In genomic region chr9:128903871-128904371, GRCh38 we compare ENCODE assay signal across 12 cellular contexts. TPM values are rescaled to one million over a fixed set of nuclear protein-coding genes. Genes with fewer than 3 reads are reported as not detected.
DNase-seq lines count a peak whose midpoint lies in the region; ATAC-seq and TF ChIP-seq lines count a peak whose summit lies in the region.
"Had no signal": no experiment of that assay in that cellular context is flagged by ENCODE, and none has a peak within 500 bp of the region (broad histone marks: within the 10 kb centered on the region; RNA-seq: fewer than 3 reads in every experiment).

No MANE protein-coding gene starts in this region.

- intact Hi-C loops in activated CD8-positive, alpha-beta T cell treated with anti-CD3 and anti-CD28 coated beads for 36 hours (cut with micrococcal nuclease), result no loop called here
- intact Hi-C loops in vagina (cut with DNase I), result no loop called here

- no peaks in the 10 kb centered on the region for H3K27me3 Mint-ChIP-seq in stimulated activated naive CD8-positive, alpha-beta T cell treated with anti-CD3 and anti-CD28 coated beads, Interleukin-15, Interleukin-2, amounts not matched to agents 100 ng/mL and 50 ng/mL, for 24 hours
- H3K27me3 Mint-ChIP-seq in stimulated activated naive CD8-positive, alpha-beta T cell treated with anti-CD3 and anti-CD28 coated beads, Interleukin-15, amount 100 ng/mL, for 72 hours, result no peaks in the 10 kb centered on the region
- H3K27me3 Mint-ChIP-seq in activated CD8-positive, alpha-beta T cell treated with anti-CD3 and anti-CD28 coated beads for 36 hours, result no peaks in the 10 kb centered on the region

- H3K4me1 ChIP-seq in vagina (peaks cover 58% of the 10 kb centered on the region), gastroesophageal sphincter (peaks cover 0 to 40% (median 5%) of the 10 kb centered on the region in 3 donors)

- no peaks in the 10 kb centered on the region for H3K27me3 ChIP-seq in vagina
- no peaks in the 10 kb centered on the region for H3K27me3 ChIP-seq in gastroesophageal sphincter
- H3K27me3 ChIP-seq: cardiac muscle cell had no signal

- CTCF ChIA-PET in activated CD8-positive, alpha-beta T cell treated with anti-CD3 and anti-CD28 coated beads for 36 hours (lab: Charles Lee), result interaction anchor here (1.0 kb wide), 1 partner anchor 24 kb away, joined by 3 read pairs; no protein-coding TSS in a partner anchor

- TF ChIP-seq CTCF in activated CD8-positive, alpha-beta T cell treated with anti-CD3 and anti-CD28 coated beads for 36 hours (IDR thresholded peaks at IDR 0.05), result no peak
- TF ChIP-seq CTCF in vagina (IDR thresholded peaks at IDR 0.05), result no peak
- TF ChIP-seq CTCF in gastroesophageal sphincter (IDR thresholded peaks at IDR 0.05), result no peak

- peak overlapping the region; percentile 94 for H3K27ac ChIP-seq in vagina
- peak overlapping the region in 2 of 4 donors; percentile 26 to 59 for H3K27ac ChIP-seq in gastroesophageal sphincter
- H3K27ac ChIP-seq: cardiac muscle cell had no signal

- POLR2A ChIA-PET in activated CD8-positive, alpha-beta T cell treated with anti-CD3 and anti-CD28 coated beads for 36 hours (lab: Charles Lee), result interaction anchor here (0.6 kb wide), 1 partner anchor 247 kb away, joined by 3 read pairs; the partner anchor contains the start of gene DYNC2I2

- H3K9me3 ChIP-seq in vagina (no peaks in the 10 kb centered on the region), gastroesophageal sphincter (no peaks in the 10 kb centered on the region)

- H3K27ac Mint-ChIP-seq in stimulated activated naive CD8-positive, alpha-beta T cell treated with anti-CD3 and anti-CD28 coated beads, Interleukin-15, Interleukin-2, amounts not matched to agents 100 ng/mL and 50 ng/mL, for 24 hours, result peak overlapping the region; percentile 83
- peak overlapping the region in 1 of 2 donors; percentile 27 for H3K27ac Mint-ChIP-seq in stimulated activated naive CD8-positive, alpha-beta T cell treated with anti-CD3 and anti-CD28 coated beads, Interleukin-15, amount 100 ng/mL, for 72 hours
- peak overlapping the region; percentile 61 for H3K27ac Mint-ChIP-seq in activated CD8-positive, alpha-beta T cell treated with anti-CD3 and anti-CD28 coated beads for 36 hours
- H3K27ac Mint-ChIP-seq: GM23338 had no signal

- WGBS in gastroesophageal sphincter (ENCODE audit: low coverage in 1 of 2), 2 donors, result 90 to 92% methylated on average over 2 to 5 of the region's 7 CpGs

- TF ChIP-seq POLR2A in vagina (IDR thresholded peaks at IDR 0.05) (no peak), gastroesophageal sphincter (IDR thresholded peaks at IDR 0.05) (no peak)

- no peak overlapping the region for H3K4me3 ChIP-seq in vagina
- H3K4me3 ChIP-seq in gastroesophageal sphincter, result no peak overlapping the region
- H3K4me3 ChIP-seq: cardiac muscle cell, GM23338 had no signal

- H3K4me1 Mint-ChIP-seq in stimulated activated naive CD8-positive, alpha-beta T cell treated with anti-CD3 and anti-CD28 coated beads, Interleukin-15, Interleukin-2, amounts not matched to agents 100 ng/mL and 50 ng/mL, for 24 hours (ENCODE audit: low read depth), result peaks cover 50% of the 10 kb centered on the region
- H3K4me1 Mint-ChIP-seq in stimulated activated naive CD8-positive, alpha-beta T cell treated with anti-CD3 and anti-CD28 coated beads, Interleukin-15, amount 100 ng/mL, for 72 hours, result peaks cover 68% of the 10 kb centered on the region
- H3K4me1 Mint-ChIP-seq in activated CD8-positive, alpha-beta T cell treated with anti-CD3 and anti-CD28 coated beads for 36 hours (ENCODE audit: low read depth), result peaks cover 58% of the 10 kb centered on the region

- TF ChIP-seq EP300 in gastroesophageal sphincter (IDR thresholded peaks at IDR 0.05), result no peak

- H3K9me3 Mint-ChIP-seq in stimulated activated naive CD8-positive, alpha-beta T cell treated with anti-CD3 and anti-CD28 coated beads, Interleukin-15, Interleukin-2, amounts not matched to agents 100 ng/mL and 50 ng/mL, for 24 hours, result no peaks in the 10 kb centered on the region
- H3K9me3 Mint-ChIP-seq in stimulated activated naive CD8-positive, alpha-beta T cell treated with anti-CD3 and anti-CD28 coated beads, Interleukin-15, amount 100 ng/mL, for 72 hours, result no peaks in the 10 kb centered on the region
- no peaks in the 10 kb centered on the region for H3K9me3 Mint-ChIP-seq in activated CD8-positive, alpha-beta T cell treated with anti-CD3 and anti-CD28 coated beads for 36 hours
- H3K9me3 Mint-ChIP-seq: GM23338 had no signal

- no peak overlapping the region for H3K4me3 Mint-ChIP-seq in stimulated activated naive CD8-positive, alpha-beta T cell treated with anti-CD3 and anti-CD28 coated beads, Interleukin-15, Interleukin-2, amounts not matched to agents 100 ng/mL and 50 ng/mL, for 24 hours
- no peak overlapping the region for H3K4me3 Mint-ChIP-seq in stimulated activated naive CD8-positive, alpha-beta T cell treated with anti-CD3 and anti-CD28 coated beads, Interleukin-15, amount 100 ng/mL, for 72 hours
- H3K4me3 Mint-ChIP-seq in activated CD8-positive, alpha-beta T cell treated with anti-CD3 and anti-CD28 coated beads for 36 hours, result no peak overlapping the region
- H3K4me3 Mint-ChIP-seq: GM23338 had no signal

- peaks cover 12% of the 10 kb centered on the region for H3K36me3 Mint-ChIP-seq in stimulated activated naive CD8-positive, alpha-beta T cell treated with anti-CD3 and anti-CD28 coated beads, Interleukin-15, Interleukin-2, amounts not matched to agents 100 ng/mL and 50 ng/mL, for 24 hours (ENCODE audit: low read depth)
- H3K36me3 Mint-ChIP-seq in activated CD8-positive, alpha-beta T cell treated with anti-CD3 and anti-CD28 coated beads for 36 hours (ENCODE audit: low read depth), result peaks cover 17% of the 10 kb centered on the region

- ATAC-seq in stimulated activated naive CD8-positive, alpha-beta T cell treated with anti-CD3 and anti-CD28 coated beads, Interleukin-15, amount 100 ng/mL, for 72 hours, result no peak
- no peak for ATAC-seq in activated CD8-positive, alpha-beta T cell treated with anti-CD3 and anti-CD28 coated beads for 36 hours
- ATAC-seq in left lobe of liver, result no peak
- no peak for ATAC-seq in gastroesophageal sphincter
- no peak for ATAC-seq in HG03439 (IDR thresholded peaks at IDR 0.05; ENCODE audit: unreplicated experiment)
- ATAC-seq: esophagus mucosa, GM23338 had no signal

- H3K36me3 ChIP-seq in vagina (peaks cover 0 to 26% of the 10 kb centered on the region in 2 donors), gastroesophageal sphincter (peaks cover 0 to 47% of the 10 kb centered on the region in 2 donors)

- DNase-seq in stimulated activated naive CD8-positive, alpha-beta T cell treated with anti-CD3 and anti-CD28 coated beads, Interleukin-15, amount 100 ng/mL, for 72 hours, result no peak
- DNase-seq in activated CD8-positive, alpha-beta T cell treated with anti-CD3 and anti-CD28 coated beads for 36 hours, result no peak
- peak; percentile 28 for DNase-seq in glomerular visceral epithelial cell (ENCODE audit: extremely low spot score)
- DNase-seq in vagina (ENCODE audit: extremely low spot score in 2 of 2), result no peak
- no peak for DNase-seq in left lobe of liver (ENCODE audit: low spot score)
- DNase-seq: occipital lobe had no signal

RNA-seq across cellular contexts. Expression of gene PHYHD1, which starts 16.9 kb away (rescaled TPM):
- total RNA-seq in activated CD8-positive, alpha-beta T cell treated with anti-CD3 and anti-CD28 coated beads for 36 hours, result 1 to 10 TPM in 1 of 2 experiments, under 1 TPM in 1; 0.61 to 1.5 TPM
- total RNA-seq in vagina, result 23.6 TPM
- total RNA-seq in left lobe of liver, result 70.8 TPM
- 10 to 100 TPM in 3 of 4 donors, 1 to 10 TPM in 1; 9.6 to 27.1 (median 25.4) TPM for total RNA-seq in gastroesophageal sphincter

RNA-seq across cellular contexts. Expression of gene LRRC8A, which starts 22.0 kb away (rescaled TPM):
- total RNA-seq in activated CD8-positive, alpha-beta T cell treated with anti-CD3 and anti-CD28 coated beads for 36 hours, result 10 to 100 TPM; 15.1 to 16.2 TPM
- 110 TPM for total RNA-seq in vagina
- 11.0 TPM for total RNA-seq in left lobe of liver
- 10 to 100 TPM; 38.1 to 95.1 (median 49.9) TPM for total RNA-seq in gastroesophageal sphincter

RNA-seq across cellular contexts. Expression of gene KYAT1, which starts 22.2 kb away (rescaled TPM):
- total RNA-seq in activated CD8-positive, alpha-beta T cell treated with anti-CD3 and anti-CD28 coated beads for 36 hours, result 10 to 100 TPM; 17.0 to 18.6 TPM
- total RNA-seq in vagina, result 11.0 TPM
- 9.6 TPM for total RNA-seq in left lobe of liver
- total RNA-seq in gastroesophageal sphincter, result 1 to 10 TPM; 3.4 to 7.9 (median 4.8) TPM

RNA-seq across cellular contexts. Expression of gene DOLK, which starts 43.5 kb away (rescaled TPM):
- total RNA-seq in activated CD8-positive, alpha-beta T cell treated with anti-CD3 and anti-CD28 coated beads for 36 hours, result 1 to 10 TPM; 5.7 TPM
- 8.1 TPM for total RNA-seq in vagina
- 7.5 TPM for total RNA-seq in left lobe of liver
- 10 to 100 TPM in 3 of 4 donors, 1 to 10 TPM in 1; 9.8 to 17.1 (median 13.0) TPM for total RNA-seq in gastroesophageal sphincter

RNA-seq across cellular contexts. Expression of gene NUP188, which starts 43.6 kb away (rescaled TPM):
- total RNA-seq in activated CD8-positive, alpha-beta T cell treated with anti-CD3 and anti-CD28 coated beads for 36 hours, result 100 to 1,000 TPM in 1 of 2 experiments, 10 to 100 TPM in 1; 96.2 to 110 TPM
- 69.0 TPM for total RNA-seq in vagina
- 11.4 TPM for total RNA-seq in left lobe of liver
- 10 to 100 TPM; 18.6 to 32.7 (median 29.1) TPM for total RNA-seq in gastroesophageal sphincter
